Comparison of ENCODE assay signal across 9 cellular contexts in genomic region chr22:41217553-41218157, GRCh38. TPM values are rescaled to one million over a fixed set of nuclear protein-coding genes. Genes with fewer than 3 reads are reported as not detected.
DNase-seq lines count a peak whose midpoint lies in the region; ATAC-seq, FAIRE-seq and TF ChIP-seq lines count a peak whose summit lies in the region.
"Had no signal": no experiment of that assay in that cellular context is flagged by ENCODE, and none has a peak within 500 bp of the region (broad histone marks: within the 10 kb centered on the region; RNA-seq: fewer than 3 reads in every experiment).

No MANE protein-coding gene starts in this region.

- H3K4me1 Mint-ChIP-seq in dendritic cell treated with granulocyte-macrophage colony-stimulating factor and Interleukin-4, amounts not matched to agents 40 ng/mL and 50 ng/mL, for 4 days (ENCODE audit: low read depth), result peaks cover 27% of the 10 kb centered on the region

- intact Hi-C loops in dendritic cell treated with granulocyte-macrophage colony-stimulating factor and Interleukin-4, amounts not matched to agents 40 ng/mL and 50 ng/mL, for 4 days (cut with micrococcal nuclease), result loop anchor here (1.0 to 5.0 kb wide), 2 partner anchors 9 to 70 kb away; partner anchors contain the start of gene RANGAP1
- intact Hi-C loops in lower lobe of right lung (cut with DNase I) (no loop called here), stomach (cut with DNase I; ENCODE audit: low total_unique reads) (no loop called here)

- H3K36me3 ChIP-seq in HUES48 (ENCODE audit: control insufficient read depth, insufficient read depth, low read length) (peaks cover 69% of the 10 kb centered on the region), lower lobe of right lung (peaks cover 59% of the 10 kb centered on the region), stomach (peaks cover 34 to 79% (median 75%) of the 10 kb centered on the region in 4 donors)

- H3K27me3 ChIP-seq in HUES48 (ENCODE audit: control insufficient read depth, insufficient read depth, low read length) (no peaks in the 10 kb centered on the region), lower lobe of right lung (ENCODE audit: low read depth) (no peaks in the 10 kb centered on the region), stomach (no peaks in the 10 kb centered on the region)

- H3K4me1 ChIP-seq in HUES48 (ENCODE audit: control insufficient read depth, insufficient read depth, low read length), result peaks cover 13% of the 10 kb centered on the region; the same call in 1 of the 2 replicates
- H3K4me1 ChIP-seq in lower lobe of right lung, result peaks cover 25% of the 10 kb centered on the region
- peaks cover 8 to 26% (median 18%) of the 10 kb centered on the region in 4 donors for H3K4me1 ChIP-seq in stomach

- FAIRE-seq in HTR-8/SVneo (lab: Jason Lieb, UNC), result no peak

- H3K4me3 ChIP-seq in HUES48 (ENCODE audit: low read depth, low read length) (no peak overlapping the region), lower lobe of right lung (peak overlapping the region; percentile 26), stomach (peak overlapping the region in 3 of 4 donors; percentile 5 to 20 (median 13))

- no peaks in the 10 kb centered on the region for H3K27me3 Mint-ChIP-seq in dendritic cell treated with granulocyte-macrophage colony-stimulating factor and Interleukin-4, amounts not matched to agents 40 ng/mL and 50 ng/mL, for 4 days

- 33 to 64% (median 58%) methylated on average over 16 of the region's 16 CpGs for WGBS in stomach, 5 donors

- H3K27ac Mint-ChIP-seq in dendritic cell treated with granulocyte-macrophage colony-stimulating factor and Interleukin-4, amounts not matched to agents 40 ng/mL and 50 ng/mL, for 4 days, result peak overlapping the region; percentile 84

- H3K27ac ChIP-seq in HUES48 (ENCODE audit: low read depth, low read length) (peak overlapping the region; percentile 65), lower lobe of right lung (peak overlapping the region; percentile 87), stomach (peak overlapping the region; percentile 55 to 85 (median 79))
- H3K27ac ChIP-seq: KMS-11 had no signal

- no peak for TF ChIP-seq POLR2A in stomach (IDR thresholded peaks at IDR 0.05)

- ATAC-seq in lower lobe of right lung, result peak; percentile 91 to 93

- H3K9ac ChIP-seq in HUES48 (ENCODE audit: low read depth, low read length), result no peak overlapping the region
- H3K9ac ChIP-seq: KMS-11 had no signal

- H3K9me3 ChIP-seq in HUES48 (ENCODE audit: control insufficient read depth, insufficient read depth, low read length) (peaks cover 2% of the 10 kb centered on the region; the same call in 1 of the 2 replicates), lower lobe of right lung (no peaks in the 10 kb centered on the region), stomach (no peaks in the 10 kb centered on the region)

- no peaks in the 10 kb centered on the region for H3K9me3 Mint-ChIP-seq in dendritic cell treated with granulocyte-macrophage colony-stimulating factor and Interleukin-4, amounts not matched to agents 40 ng/mL and 50 ng/mL, for 4 days

- H3K4me3 Mint-ChIP-seq in dendritic cell treated with granulocyte-macrophage colony-stimulating factor and Interleukin-4, amounts not matched to agents 40 ng/mL and 50 ng/mL, for 4 days, result peak overlapping the region; percentile 19

- TF ChIP-seq CTCF in lower lobe of right lung (IDR thresholded peaks at IDR 0.05), result no peak
- no peak for TF ChIP-seq CTCF in stomach (IDR thresholded peaks at IDR 0.05)

- peak; percentile 60 for DNase-seq in DMS79 treated with DMSO at 0.1 percent for 48 hours (lab: John Stamatoyannopoulos, UW)
- peak; percentile 88 for DNase-seq in SKM-1 treated with dmso at 0.1 percent for 144 hours (lab: John Stamatoyannopoulos, UW; ENCODE audit: unreplicated experiment)
- DNase-seq in lower lobe of right lung, result peak; percentile 85
- peak; percentile 42 for DNase-seq in stomach
- DNase-seq in NCI-H2227 (lab: John Stamatoyannopoulos, UW; ENCODE audit: unreplicated experiment), result no peak
- no peak for DNase-seq in HTR-8/SVneo (ENCODE audit: insufficient read length, low spot score)

- no peak for TF ChIP-seq EP300 in stomach (IDR thresholded peaks at IDR 0.05)

- H3K36me3 Mint-ChIP-seq in dendritic cell treated with granulocyte-macrophage colony-stimulating factor and Interleukin-4, amounts not matched to agents 40 ng/mL and 50 ng/mL, for 4 days (ENCODE audit: low read depth), result peaks cover 82% of the 10 kb centered on the region

RNA-seq across cellular contexts. Expression of gene L3MBTL2, which starts 12.5 kb away (rescaled TPM):
- total RNA-seq in lower lobe of right lung (22.8 TPM), stomach (10 to 100 TPM in 4 of 5 donors, 1 to 10 TPM in 1; 3.2 to 69.6 (median 15.1) TPM)
- 10 to 100 TPM; 11.0 to 13.2 (median 11.5) TPM for polyA plus RNA-seq in stomach

RNA-seq across cellular contexts. Expression of gene CHADL, which starts 23.1 kb away (rescaled TPM):
- total RNA-seq in lower lobe of right lung (3.6 TPM), stomach (10 to 100 TPM in 1 of 5 donors, 1 to 10 TPM in 4; 1.4 to 15.6 (median 5.8) TPM)
- polyA plus RNA-seq in stomach, result 1 to 10 TPM; 2.0 to 5.4 (median 5.4) TPM

Comparison
In these comparisons a context has a peak if more than half of its experiments do, and no peak if none do; other contexts are left out.
1. DNase-seq: peak in DMS79 treated with DMSO at 0.1 percent for 48 hours (single experiment), SKM-1 treated with dmso at 0.1 percent for 144 hours (single experiment), lower lobe of right lung (single experiment) and stomach (single experiment); none in NCI-H2227 (single experiment) and HTR-8/SVneo (single experiment).
2. Peak in every context shown above with its lines, with median percentiles within 50 percentile points of each other: H3K27ac ChIP-seq.